In the genomic region with DNA sequence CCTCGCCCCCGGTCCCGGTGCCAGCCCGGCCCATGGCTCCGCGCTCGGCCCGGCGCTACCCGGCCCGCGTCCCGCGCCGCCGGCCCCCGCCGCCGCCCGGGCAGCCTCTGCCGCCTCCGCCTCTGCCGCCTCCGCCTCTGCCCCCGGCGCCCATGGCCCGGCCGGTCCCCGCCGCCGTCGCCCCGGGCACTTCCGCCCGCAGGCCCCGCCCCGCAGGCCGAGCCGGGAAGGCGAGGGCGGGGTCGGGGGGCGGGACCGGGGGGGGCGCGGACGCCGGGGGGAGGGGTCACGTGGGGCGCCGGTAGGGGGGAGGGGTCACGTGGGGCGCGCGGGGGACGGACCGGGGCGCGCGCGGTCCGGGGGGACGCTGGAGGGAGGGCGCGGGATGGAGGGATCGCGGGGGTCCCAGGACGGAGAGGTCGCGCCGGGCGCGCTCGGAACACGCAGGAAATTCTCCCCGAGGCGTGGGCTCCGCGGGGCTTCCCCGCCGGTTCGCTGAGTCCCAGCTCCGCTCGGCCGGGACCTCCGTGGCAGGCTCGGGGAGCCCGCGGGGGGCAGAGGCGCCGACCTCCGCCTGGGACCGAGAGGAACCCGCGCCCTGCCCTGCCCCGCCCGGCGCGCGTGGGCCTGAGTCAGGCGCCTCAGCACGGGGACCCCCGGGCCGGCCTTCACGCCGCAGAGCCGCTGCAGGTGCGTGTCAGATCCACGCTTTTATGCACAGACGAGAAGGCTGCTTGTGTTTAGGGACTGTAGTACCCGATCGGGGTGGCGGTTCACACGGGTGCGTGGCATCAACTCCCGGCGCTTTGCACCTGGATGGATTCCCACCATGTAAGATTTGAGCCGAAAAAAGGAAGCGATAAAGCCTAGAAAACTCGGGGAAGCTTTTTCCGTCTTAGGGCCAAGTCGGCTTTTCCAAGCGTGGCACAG, we compare ENCODE assay signal across 8 cellular contexts. TPM values are rescaled to one million over a fixed set of nuclear protein-coding genes. Genes with fewer than 3 reads are reported as not detected.
DNase-seq lines count a peak whose midpoint lies in the region; ATAC-seq and TF ChIP-seq lines count a peak whose summit lies in the region.

A gene with protein sequence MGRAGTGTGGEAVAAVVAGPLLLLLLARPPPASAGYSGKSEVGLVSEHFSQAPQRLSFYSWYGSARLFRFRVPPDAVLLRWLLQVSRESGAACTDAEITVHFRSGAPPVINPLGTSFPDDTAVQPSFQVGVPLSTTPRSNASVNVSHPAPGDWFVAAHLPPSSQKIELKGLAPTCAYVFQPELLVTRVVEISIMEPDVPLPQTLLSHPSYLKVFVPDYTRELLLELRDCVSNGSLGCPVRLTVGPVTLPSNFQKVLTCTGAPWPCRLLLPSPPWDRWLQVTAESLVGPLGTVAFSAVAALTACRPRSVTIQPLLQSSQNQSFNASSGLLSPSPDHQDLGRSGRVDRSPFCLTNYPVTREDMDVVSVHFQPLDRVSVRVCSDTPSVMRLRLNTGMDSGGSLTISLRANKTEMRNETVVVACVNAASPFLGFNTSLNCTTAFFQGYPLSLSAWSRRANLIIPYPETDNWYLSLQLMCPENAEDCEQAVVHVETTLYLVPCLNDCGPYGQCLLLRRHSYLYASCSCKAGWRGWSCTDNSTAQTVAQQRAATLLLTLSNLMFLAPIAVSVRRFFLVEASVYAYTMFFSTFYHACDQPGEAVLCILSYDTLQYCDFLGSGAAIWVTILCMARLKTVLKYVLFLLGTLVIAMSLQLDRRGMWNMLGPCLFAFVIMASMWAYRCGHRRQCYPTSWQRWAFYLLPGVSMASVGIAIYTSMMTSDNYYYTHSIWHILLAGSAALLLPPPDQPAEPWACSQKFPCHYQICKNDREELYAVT (minus strand): TSS at position 191 of the 930 bp plus-strand sequence. CDS start 157 bp downstream, at position 34.

- no peak for ATAC-seq in HG03469 (IDR thresholded peaks at IDR 0.05; ENCODE audit: unreplicated experiment)

- CTCF ChIA-PET in HEK293 (lab: Yijun Ruan, JAX), result interaction anchor here (0.6 kb wide), 1 partner anchor 105 kb away, joined by 3 read pairs; no protein-coding TSS in a partner anchor

- no peaks in the 10 kb centered on the region for H3K4me1 ChIP-seq in HEK293 (ENCODE audit: control insufficient read depth, insufficient read depth, low read length)
- peaks cover 27 to 35% of the 10 kb centered on the region in 2 donors for H3K4me1 ChIP-seq in mucosa of rectum (ENCODE audit: control insufficient read depth in 2 of 2, insufficient read depth in 2 of 2, low read length in 2 of 2)

- DNase-seq in NCI-H69 (lab: John Stamatoyannopoulos, UW) (peak; percentile 89), activated T-cell treated with anti-CD3 and anti-CD28 coated beads for 48 hours (ENCODE audit: low read depth) (peak; percentile 73), epithelial cell of proximal tubule (ENCODE audit: low read depth) (no peak)
- DNase-seq in stimulated activated CD8-positive, alpha-beta memory T cell treated with anti-CD3 and anti-CD28 coated beads, Interleukin-7, amount 100 ng/mL, for 1 hour (ENCODE audit: low read depth in 2 of 2), result peak; percentile 34 to 57

- H3K36me3 ChIP-seq in HEK293 (ENCODE audit: control insufficient read depth in 2 of 2, insufficient read depth in 1 of 2, low read length in 2 of 2) (peaks cover 0 to 5% of the 10 kb centered on the region in 2 experiments; a peak in 1 of 3 replicates), mucosa of rectum (ENCODE audit: control insufficient read depth in 2 of 2, insufficient read depth in 2 of 2, low read length in 2 of 2) (peaks cover 1 to 6% of the 10 kb centered on the region in 2 donors)

- no peak for TF ChIP-seq CTCF in GM12875 (IDR thresholded peaks at IDR 0.05; ENCODE audit: borderline replicate concordance, insufficient read depth, low read depth, low read length)
- TF ChIP-seq CTCF in HEK293 (tag by site-specific recombination; IDR thresholded peaks at IDR 0.05), result no peak
- no peak for TF ChIP-seq CTCF in epithelial cell of proximal tubule (conservative IDR thresholded peaks at IDR 0.05; ENCODE audit: low read depth, low read length)

- H3K9me3 ChIP-seq in HEK293 (ENCODE audit: control insufficient read depth, insufficient read depth, low read depth, low read length) (no peaks in the 10 kb centered on the region), mucosa of rectum (ENCODE audit: control insufficient read depth in 2 of 2, low read length in 2 of 2) (no peaks in the 10 kb centered on the region)

- POLR2A ChIA-PET in HEK293 (lab: Yijun Ruan, JAX), result interaction anchor here (0.6 to 2.9 kb wide), 4 partner anchors 11 to 190 kb away, joined by 3 to 10 read pairs (median 5); a partner anchor contains a TSS

- H3K4me3 ChIP-seq in GM12875 (ENCODE audit: low read depth, low read length) (peak within 1 kb of the TSS; percentile 95), HEK293 (ENCODE audit: low read depth, low read length) (peak within 1 kb of the TSS; percentile 67), epithelial cell of proximal tubule (ENCODE audit: low read depth, low read length) (peak within 1 kb of the TSS; percentile 94), mucosa of rectum (ENCODE audit: low read length in 2 of 2) (peak within 1 kb of the TSS; percentile 84 to 89)

- peak within 1 kb of the TSS; percentile 76 to 83 for H3K9ac ChIP-seq in mucosa of rectum (ENCODE audit: low read depth in 1 of 2, low read length in 2 of 2)

- peak within 1 kb of the TSS; percentile 77; the same call in 1 of the 2 replicates for H3K27ac ChIP-seq in HEK293 (ENCODE audit: extremely low read depth, low read depth, low read length)
- H3K27ac ChIP-seq in mucosa of rectum (ENCODE audit: low read depth in 2 of 2, low read length in 2 of 2), result peak within 1 kb of the TSS; percentile 80 to 87

- no peaks in the 10 kb centered on the region for H3K27me3 ChIP-seq in mucosa of rectum (ENCODE audit: control insufficient read depth in 2 of 2, insufficient read depth in 2 of 2, low read length in 2 of 2)

TF ChIP-seq in HEK293, 187 proteins besides CTCF, POLR2A, EP300 and RAD21 (continues in another document):
- TF ChIP-seq ZBTB20 (tag by site-specific recombination; IDR thresholded peaks at IDR 0.05), result no peak
- TF ChIP-seq ZNF544 (tag by site-specific recombination; IDR thresholded peaks at IDR 0.05), result no peak
- TF ChIP-seq, protein P1, sequence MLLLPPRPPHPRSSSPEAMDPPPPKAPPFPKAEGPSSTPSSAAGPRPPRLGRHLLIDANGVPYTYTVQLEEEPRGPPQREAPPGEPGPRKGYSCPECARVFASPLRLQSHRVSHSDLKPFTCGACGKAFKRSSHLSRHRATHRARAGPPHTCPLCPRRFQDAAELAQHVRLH (tag by site-specific recombination; IDR thresholded peaks at IDR 0.05), result no peak
- TF ChIP-seq ZNF777 (tag by site-specific recombination; IDR thresholded peaks at IDR 0.05; ENCODE audit: borderline replicate concordance), result no peak
- no peak for TF ChIP-seq ZNF155 (tag by site-specific recombination; IDR thresholded peaks at IDR 0.05)
- TF ChIP-seq GFI1B (tag by site-specific recombination; IDR thresholded peaks at IDR 0.05), result no peak
- no peak for TF ChIP-seq SP2 (tag by site-specific recombination; IDR thresholded peaks at IDR 0.05)
- no peak for TF ChIP-seq KLF1 (tag by site-specific recombination; IDR thresholded peaks at IDR 0.05)
- TF ChIP-seq ZFP41 (tag by site-specific recombination; IDR thresholded peaks at IDR 0.05; ENCODE audit: borderline replicate concordance), result no peak
- TF ChIP-seq ZNF302 (tag by site-specific recombination; IDR thresholded peaks at IDR 0.05; ENCODE audit: low read depth), result no peak
- no peak for TF ChIP-seq ZNF529 (tag by site-specific recombination; IDR thresholded peaks at IDR 0.05; ENCODE audit: insufficient replicate concordance)
- peak; percentile 32; the same call in 1 of the 2 replicates for TF ChIP-seq ZNF561 (tag by site-specific recombination; IDR thresholded peaks at IDR 0.05; ENCODE audit: borderline replicate concordance)
- TF ChIP-seq, protein P2, sequence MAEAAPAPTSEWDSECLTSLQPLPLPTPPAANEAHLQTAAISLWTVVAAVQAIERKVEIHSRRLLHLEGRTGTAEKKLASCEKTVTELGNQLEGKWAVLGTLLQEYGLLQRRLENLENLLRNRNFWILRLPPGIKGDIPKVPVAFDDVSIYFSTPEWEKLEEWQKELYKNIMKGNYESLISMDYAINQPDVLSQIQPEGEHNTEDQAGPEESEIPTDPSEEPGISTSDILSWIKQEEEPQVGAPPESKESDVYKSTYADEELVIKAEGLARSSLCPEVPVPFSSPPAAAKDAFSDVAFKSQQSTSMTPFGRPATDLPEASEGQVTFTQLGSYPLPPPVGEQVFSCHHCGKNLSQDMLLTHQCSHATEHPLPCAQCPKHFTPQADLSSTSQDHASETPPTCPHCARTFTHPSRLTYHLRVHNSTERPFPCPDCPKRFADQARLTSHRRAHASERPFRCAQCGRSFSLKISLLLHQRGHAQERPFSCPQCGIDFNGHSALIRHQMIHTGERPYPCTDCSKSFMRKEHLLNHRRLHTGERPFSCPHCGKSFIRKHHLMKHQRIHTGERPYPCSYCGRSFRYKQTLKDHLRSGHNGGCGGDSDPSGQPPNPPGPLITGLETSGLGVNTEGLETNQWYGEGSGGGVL (tag by site-specific recombination; IDR thresholded peaks at IDR 0.05), result peak; percentile 32; the same call in 1 of the 2 replicates
- no peak for TF ChIP-seq ZNF776 (tag by site-specific recombination; IDR thresholded peaks at IDR 0.05; ENCODE audit: borderline replicate concordance)

RNA-seq across cellular contexts. Expression of the gene that starts here (rescaled TPM):
- 69.3 and 87.2 TPM in 2 replicates for total RNA-seq in epithelial cell of proximal tubule
